ENCODE assay signal across 26 cellular contexts in the genomic region with DNA sequence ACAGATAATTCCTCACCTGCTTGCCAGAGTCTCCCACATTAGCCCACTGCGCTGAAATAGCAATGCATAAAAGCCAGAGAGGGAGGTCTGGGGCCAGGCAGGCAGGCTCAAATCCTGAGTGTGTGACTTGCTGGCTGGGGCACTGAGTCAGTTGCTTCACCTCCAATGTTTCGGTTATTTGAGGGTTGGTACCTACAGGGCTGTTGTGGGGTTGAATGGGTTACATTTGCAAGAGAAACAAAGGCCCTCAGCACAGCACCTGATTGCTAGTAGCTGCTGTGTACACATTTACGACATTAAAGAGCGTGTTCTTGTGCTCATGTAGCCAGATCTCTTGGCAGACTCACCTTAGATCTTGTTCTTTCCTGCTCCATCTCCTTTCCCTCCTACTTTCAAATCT. TPM values are rescaled to one million over a fixed set of nuclear protein-coding genes. Genes with fewer than 3 reads are reported as not detected.
"Had no signal": no experiment of that assay in that cellular context is flagged by ENCODE, and none has a peak within 500 bp of the region (broad histone marks: within the 10 kb centered on the region; RNA-seq: fewer than 3 reads in every experiment).

No MANE protein-coding gene starts in this region.

- H3K4me1 Mint-ChIP-seq: activated naive CD8-positive, alpha-beta T cell treated with anti-CD3 and anti-CD28 coated beads, Interleukin-2, amount 10 ng/mL, durations not matched to agents 7 days and 5 days had no signal

- H3K27ac ChIP-seq: adrenal gland, KMS-11, Peyer's patch, RWPE1, SJCRH30 had no signal

- ATAC-seq: activated CD8-positive, alpha-beta T cell treated with anti-CD3 and anti-CD28 coated beads, Interleukin-2, amount 10 ng/mL, durations not matched to agents 7 days and 5 days had no signal

- H3K27ac Mint-ChIP-seq: activated CD8-positive, alpha-beta T cell treated with anti-CD3 and anti-CD28 coated beads, Interleukin-2, amount 10 ng/mL, durations not matched to agents 7 days and 5 days; activated naive CD8-positive, alpha-beta T cell treated with anti-CD3 and anti-CD28 coated beads, Interleukin-2, amount 10 ng/mL, durations not matched to agents 7 days and 5 days had no signal

- H3K9me3 Mint-ChIP-seq: activated naive CD8-positive, alpha-beta T cell treated with anti-CD3 and anti-CD28 coated beads, Interleukin-2, amount 10 ng/mL, durations not matched to agents 7 days and 5 days had no signal

- H3K9me3 ChIP-seq: adrenal gland, MG63, Peyer's patch, SJCRH30 had no signal

- DNase-seq: activated CD4-positive, alpha-beta T cell treated with anti-CD3 and anti-CD28 coated beads for 48 hours; activated CD4-positive, alpha-beta T cell treated with anti-CD3 and anti-CD28 coated beads, Interleukin-2, amount 50 U/mL, for 4 hours; activated CD4-positive, CD25-positive, alpha-beta regulatory T cell treated with anti-CD3 and anti-CD28 coated beads, Interleukin-2, amount 50 U/mL, for 72 hours; activated CD8-positive, alpha-beta memory T cell treated with anti-CD3 and anti-CD28 coated beads, Interleukin-2, amount 50 U/mL, for 48 hours; activated CD8-positive, alpha-beta T cell treated with anti-CD3 and anti-CD28 coated beads, Interleukin-2, amount 10 ng/mL, durations not matched to agents 7 days and 5 days; activated naive CD4-positive, alpha-beta T cell treated with anti-CD3 and anti-CD28 coated beads, Interleukin-2, amount 50 U/mL, for 16 hours; activated naive CD8-positive, alpha-beta T cell treated with anti-CD3 and anti-CD28 coated beads, Interleukin-2, amount 10 ng/mL, durations not matched to agents 7 days and 5 days; activated T-cell treated with anti-CD3 and anti-CD28 coated beads, Interleukin-2, amount 50 U/mL, for 1 hour; adrenal gland; anterior cingulate cortex; MG63; MV-4-11; NCI-H1092 treated with DMSO at 0.1 percent for 48 hours; NCI-H1436; NCI-H1694 treated with DMSO at 0.1 percent for 48 hours; NCI-H2081; NCI-H526; NCI-H774; NK-92 treated with Interleukin-12 subunit alpha and Interleukin-12 subunit beta, amount 100 ng/mL, for 24 hours; Peyer's patch; Right ventricle myocardium superior; SJCRH30; SK-N-SH; T-helper 1 cell had no signal

- H3K36me3 Mint-ChIP-seq: activated naive CD8-positive, alpha-beta T cell treated with anti-CD3 and anti-CD28 coated beads, Interleukin-2, amount 10 ng/mL, durations not matched to agents 7 days and 5 days had no signal

- H3K36me3 ChIP-seq: adrenal gland, MG63, Peyer's patch, SJCRH30 had no signal

- H3K27me3 ChIP-seq: adrenal gland, MG63, Peyer's patch, SJCRH30 had no signal

- H3K4me1 ChIP-seq: adrenal gland, Peyer's patch, SJCRH30 had no signal

- H3K9ac ChIP-seq: KMS-11, SK-N-SH had no signal

- H3K4me3 Mint-ChIP-seq: activated CD8-positive, alpha-beta T cell treated with anti-CD3 and anti-CD28 coated beads, Interleukin-2, amount 10 ng/mL, durations not matched to agents 7 days and 5 days; activated naive CD8-positive, alpha-beta T cell treated with anti-CD3 and anti-CD28 coated beads, Interleukin-2, amount 10 ng/mL, durations not matched to agents 7 days and 5 days had no signal

- H3K4me3 ChIP-seq: adrenal gland, MG63, Peyer's patch, SJCRH30 had no signal

RNA-seq across cellular contexts. Expression of gene FAM110C, which starts 34.1 kb away (rescaled TPM):
- total RNA-seq: SJCRH30 had no signal
